Comparison of ENCODE assay signal across 20 cellular contexts in genomic region chr10:65894379-65894778, GRCh38.
DNase-seq lines count a peak whose midpoint lies in the region; ATAC-seq, FAIRE-seq and TF ChIP-seq lines count a peak whose summit lies in the region.
"Had no signal": no experiment of that assay in that cellular context is flagged by ENCODE, and none has a peak within 500 bp of the region (broad histone marks: within the 10 kb centered on the region; RNA-seq: fewer than 3 reads in every experiment).

No MANE protein-coding gene starts in this region.

- no peaks in the 10 kb centered on the region for H3K9me3 ChIP-seq in GM12878 (replicated peaks; ENCODE audit: control insufficient read depth, insufficient read depth, low read length)
- H3K9me3 ChIP-seq: A549; BLaER1 treated with 17β-estradiol and CSF1 and Interleukin-3, amounts not matched to agents 10 nM and 100 nM; Caco-2 had no signal

- no peaks in the 10 kb centered on the region for H3K27me3 ChIP-seq in GM12878 (replicated peaks in 1 of 2; ENCODE audit: control insufficient read depth in 2 of 2, insufficient read depth in 2 of 2, low read length in 1 of 2)
- H3K27me3 ChIP-seq: BLaER1 treated with 17β-estradiol and CSF1 and Interleukin-3, amounts not matched to agents 10 nM and 100 nM had no signal

- no peak for TF ChIP-seq RAD21 in GM12878 (IDR thresholded peaks at IDR 0.05; ENCODE audit: insufficient read depth, low read depth, low read length)

- peak overlapping the region; percentile 29; the same call in 1 of the 2 replicates for H2AFZ ChIP-seq in GM12878 (ENCODE audit: control insufficient read depth, low read depth, low read length)

- CTCF ChIA-PET in GM12878 (lab: Yijun Ruan, JAX): interaction anchor here (1.4 kb wide), 1 partner anchor 10 kb away, joined by 3 read pairs; no protein-coding TSS in a partner anchor

- SMC1A ChIA-PET in GM12878 (lab: Charles Lee; ENCODE audit: uncharacterized antibody, unreplicated experiment): interaction anchor here (0.6 to 1.4 kb wide), 5 partner anchors 9 to 659 kb away, joined by 3 to 4 read pairs (median 3); no protein-coding TSS in a partner anchor

- TF ChIP-seq POLR2A in GM12878 (IDR thresholded peaks at IDR 0.05; ENCODE audit: low read depth, low read length): no peak

- H3K36me3 ChIP-seq in GM12878 (ENCODE audit: control insufficient read depth in 2 of 2, insufficient read depth in 2 of 2, low read length in 1 of 2): no peaks in the 10 kb centered on the region
- H3K36me3 ChIP-seq: BLaER1 treated with 17β-estradiol and CSF1 and Interleukin-3, amounts not matched to agents 10 nM and 100 nM had no signal

- H3K4me1 ChIP-seq in GM12878 (ENCODE audit: control insufficient read depth, insufficient read depth, low read length): peaks cover 6% of the 10 kb centered on the region; the same call in 1 of the 2 replicates

- ATAC-seq in GM12878: no peak
- ATAC-seq: A549; CD8-positive, alpha-beta T cell had no signal

- no TSS peak for BruUV-seq in GM12878 (replicated peaks; lab: Mats Ljungman, UMichigan)

- no peak overlapping the region for H3K4me3 ChIP-seq in GM12878
- H3K4me3 ChIP-seq: A549; BLaER1 treated with 17β-estradiol and CSF1 and Interleukin-3, amounts not matched to agents 10 nM and 100 nM had no signal

- FAIRE-seq in GM12878 (lab: Jason Lieb, UNC): no peak
- FAIRE-seq: A549, D721Med, G401.6, GM12891, GM19239 had no signal

- H3K9ac ChIP-seq in GM12878 (ENCODE audit: control insufficient read depth, insufficient read depth, low read length): no peak overlapping the region
- H3K9ac ChIP-seq: BLaER1 treated with 17β-estradiol and CSF1 and Interleukin-3, amounts not matched to agents 10 nM and 100 nM had no signal

- 50% methylated on average over 4 of the region's 4 CpGs for WGBS in GM12878 (ENCODE audit: insufficient coverage, insufficient replicate concordance, low lambda C conversion rate, missing lambda C conversion rate)

- in situ Hi-C loops in GM12878 (cut with MboI): no loop called here

- H3K4me2 ChIP-seq in GM12878 (ENCODE audit: control insufficient read depth, insufficient read depth): no peak overlapping the region
- H3K4me2 ChIP-seq: A549; BLaER1 treated with 17β-estradiol and CSF1 and Interleukin-3, amounts not matched to agents 10 nM and 100 nM had no signal

- no peak for TF ChIP-seq EP300 in GM12878 (IDR thresholded peaks at IDR 0.05; ENCODE audit: borderline replicate concordance in 1 of 2, control insufficient read depth in 1 of 2, low read depth in 2 of 2, low read length in 2 of 2)

- DNase-seq in DMS 273 (lab: John Stamatoyannopoulos, UW; ENCODE audit: unreplicated experiment): peak; percentile 2
- DNase-seq in DMS 273 treated with DMSO at 0.1 percent for 48 hours (lab: John Stamatoyannopoulos, UW): no peak
- DNase-seq in GM12878 (ENCODE audit: low read depth, low spot score): no peak
- DNase-seq in stimulated activated naive CD4-positive, alpha-beta T cell treated with Interleukin-2 at 50 U/mL for 16 hours (lab: John Stamatoyannopoulos, UW): no peak
- DNase-seq in HCEC 1CT: no peak
- DNase-seq: AML-193; Caco-2; Calu3; CD4-positive, alpha-beta T cell; CD8-positive, alpha-beta T cell; DMS79 treated with DMSO at 0.1 percent for 48 hours; GF-D8 had no signal

- intact Hi-C loops in GM12878 (cut with micrococcal nuclease; ENCODE audit: unreplicated experiment): loop anchor here (5.0 to 10.0 kb wide), 3 partner anchors 97 to 390 kb away; no protein-coding TSS in a partner anchor

- TF ChIP-seq CTCF in GM12878 (IDR thresholded peaks at IDR 0.05 in 2 of 3, conservative IDR thresholded peaks at IDR 0.05 in 1 of 3; ENCODE audit: control insufficient read depth in 2 of 3, extremely low read depth in 1 of 3, insufficient read depth in 1 of 3, low read depth in 3 of 3, low read length in 3 of 3): no peak

- H3K27ac ChIP-seq in GM12878 (ENCODE audit: control insufficient read depth, insufficient read depth): no peak overlapping the region
- H3K27ac ChIP-seq: 22Rv1; A549; BLaER1 treated with 17β-estradiol and CSF1 and Interleukin-3, amounts not matched to agents 10 nM and 100 nM; C4-2B had no signal

- POLR2A ChIA-PET in GM12878 (lab: Charles Lee): no interaction called here

- RAD21 ChIA-PET in GM12878 (lab: Charles Lee; ENCODE audit: unreplicated experiment): interaction anchor here (0.6 kb wide), 1 partner anchor 11 kb away, joined by 4 read pairs; no protein-coding TSS in a partner anchor

- H4K20me1 ChIP-seq in GM12878 (ENCODE audit: control insufficient read depth, insufficient read depth): no peaks in the 10 kb centered on the region
- H4K20me1 ChIP-seq: BLaER1 treated with 17β-estradiol and CSF1 and Interleukin-3, amounts not matched to agents 10 nM and 100 nM had no signal

- peaks cover 5% of the 10 kb centered on the region; the same call in 1 of the 2 replicates for H3K79me2 ChIP-seq in GM12878 (ENCODE audit: control insufficient read depth, insufficient read depth, low read length)

TF ChIP-seq in GM12878, 131 proteins besides CTCF, POLR2A, EP300 and RAD21:
- no peak for TF ChIP-seq ESRRA (IDR thresholded peaks at IDR 0.05; ENCODE audit: low read length)
- no peak for TF ChIP-seq ZNF207 (IDR thresholded peaks at IDR 0.05; ENCODE audit: borderline replicate concordance)
- no peak for TF ChIP-seq NR2F1 (conservative IDR thresholded peaks at IDR 0.05)
- TF ChIP-seq TARDBP (IDR thresholded peaks at IDR 0.05; ENCODE audit: borderline replicate concordance): no peak
